2 cellular contexts compared by ENCODE assay signal in the genomic region with DNA sequence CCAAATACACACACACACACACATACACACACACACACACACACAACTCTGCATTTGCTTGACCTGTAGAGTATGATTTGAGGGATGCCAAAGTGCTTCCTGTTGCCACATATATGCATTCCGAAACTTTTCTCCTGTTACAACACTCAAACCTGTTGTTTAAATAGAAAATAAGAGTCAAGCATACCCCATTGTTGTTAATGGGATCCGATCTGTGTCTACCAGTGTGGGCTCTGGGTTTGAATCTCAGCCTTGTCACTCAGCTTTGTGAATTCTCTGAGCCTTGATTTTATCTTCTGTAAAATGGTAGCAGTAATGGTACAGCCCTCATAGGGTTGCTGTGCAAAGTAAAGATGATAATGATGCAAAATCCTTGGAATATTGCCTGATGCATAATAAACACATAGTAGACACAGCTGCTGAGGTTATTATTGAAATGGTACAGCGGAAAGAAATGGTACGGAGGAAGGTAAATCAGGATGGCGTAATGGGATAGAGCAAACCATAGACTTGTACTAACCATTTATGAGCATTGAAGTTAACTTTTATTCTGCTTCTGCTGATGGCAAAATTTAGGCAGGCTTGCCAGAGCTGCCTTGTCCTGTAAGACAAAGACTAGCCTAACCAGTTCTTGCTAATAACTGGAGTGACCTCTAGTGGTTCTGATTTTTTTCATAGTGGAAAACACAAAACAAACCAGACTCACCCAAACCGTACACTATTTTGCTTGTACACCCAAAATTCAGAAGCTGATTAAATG.
TF ChIP-seq lines count a peak whose summit lies in the region.

No MANE protein-coding gene starts in this region.

TF ChIP-seq in H1, 55 proteins besides CTCF, POLR2A, EP300 and RAD21 (continued from another document):
- TF ChIP-seq SAP30 (IDR thresholded peaks at IDR 0.05; ENCODE audit: insufficient read depth, insufficient replicate concordance, low read length), result no peak

TF ChIP-seq in neural cell, 6 proteins besides CTCF, POLR2A, EP300 and RAD21 (continued from another document):
- TF ChIP-seq, protein P1, sequence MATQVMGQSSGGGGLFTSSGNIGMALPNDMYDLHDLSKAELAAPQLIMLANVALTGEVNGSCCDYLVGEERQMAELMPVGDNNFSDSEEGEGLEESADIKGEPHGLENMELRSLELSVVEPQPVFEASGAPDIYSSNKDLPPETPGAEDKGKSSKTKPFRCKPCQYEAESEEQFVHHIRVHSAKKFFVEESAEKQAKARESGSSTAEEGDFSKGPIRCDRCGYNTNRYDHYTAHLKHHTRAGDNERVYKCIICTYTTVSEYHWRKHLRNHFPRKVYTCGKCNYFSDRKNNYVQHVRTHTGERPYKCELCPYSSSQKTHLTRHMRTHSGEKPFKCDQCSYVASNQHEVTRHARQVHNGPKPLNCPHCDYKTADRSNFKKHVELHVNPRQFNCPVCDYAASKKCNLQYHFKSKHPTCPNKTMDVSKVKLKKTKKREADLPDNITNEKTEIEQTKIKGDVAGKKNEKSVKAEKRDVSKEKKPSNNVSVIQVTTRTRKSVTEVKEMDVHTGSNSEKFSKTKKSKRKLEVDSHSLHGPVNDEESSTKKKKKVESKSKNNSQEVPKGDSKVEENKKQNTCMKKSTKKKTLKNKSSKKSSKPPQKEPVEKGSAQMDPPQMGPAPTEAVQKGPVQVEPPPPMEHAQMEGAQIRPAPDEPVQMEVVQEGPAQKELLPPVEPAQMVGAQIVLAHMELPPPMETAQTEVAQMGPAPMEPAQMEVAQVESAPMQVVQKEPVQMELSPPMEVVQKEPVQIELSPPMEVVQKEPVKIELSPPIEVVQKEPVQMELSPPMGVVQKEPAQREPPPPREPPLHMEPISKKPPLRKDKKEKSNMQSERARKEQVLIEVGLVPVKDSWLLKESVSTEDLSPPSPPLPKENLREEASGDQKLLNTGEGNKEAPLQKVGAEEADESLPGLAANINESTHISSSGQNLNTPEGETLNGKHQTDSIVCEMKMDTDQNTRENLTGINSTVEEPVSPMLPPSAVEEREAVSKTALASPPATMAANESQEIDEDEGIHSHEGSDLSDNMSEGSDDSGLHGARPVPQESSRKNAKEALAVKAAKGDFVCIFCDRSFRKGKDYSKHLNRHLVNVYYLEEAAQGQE (IDR thresholded peaks at IDR 0.05; ENCODE audit: borderline replicate concordance), result no peak
- peak; percentile 42 for TF ChIP-seq SMC3 (conservative IDR thresholded peaks at IDR 0.05; ENCODE audit: poor library complexity)
- TF ChIP-seq EZH2 (IDR thresholded peaks at IDR 0.05; ENCODE audit: borderline replicate concordance, insufficient read depth, low read length, poor library complexity, severe bottlenecking), result no peak
- no peak for TF ChIP-seq TAF1 (IDR thresholded peaks at IDR 0.05; ENCODE audit: low read depth)
TF ChIP-seq in neural cell: peak in this region for 1.
